ENCODE assay signal across 8 cellular contexts in genomic region chr7:43647314-43647691, GRCh38.
DNase-seq lines count a peak whose midpoint lies in the region; ATAC-seq and TF ChIP-seq lines count a peak whose summit lies in the region.

No MANE protein-coding gene starts in this region.

- peaks cover 21 to 74% (median 63%) of the 10 kb centered on the region in 3 donors for H3K4me1 ChIP-seq in esophagus squamous epithelium
- no peaks in the 10 kb centered on the region for H3K4me1 ChIP-seq in parathyroid adenoma

- H3K79me2 ChIP-seq in parathyroid adenoma: peaks cover 2% of the 10 kb centered on the region

- DNase-seq in EL: peak; percentile 87
- no peak for DNase-seq in RWPE1 (ENCODE audit: low spot score)
- no peak for DNase-seq in esophagus squamous epithelium (lab: John Stamatoyannopoulos, UW)
- DNase-seq in NCI-H1436 (lab: John Stamatoyannopoulos, UW): no peak
- DNase-seq in anterior cingulate cortex (lab: John Stamatoyannopoulos, UW): no peak

- intact Hi-C loops in esophagus squamous epithelium (cut with DNase I): loop anchor here (10.0 kb wide), 1 partner anchor 63 kb away; the partner anchor contains the start of gene STK17A

- POLR2A ChIA-PET in RWPE1 (lab: Yijun Ruan, JAX; ENCODE audit: low non-redundant PET): no interaction called here

- peaks cover 0 to 33% (median 0%) of the 10 kb centered on the region in 3 donors for H3K36me3 ChIP-seq in esophagus squamous epithelium
- no peaks in the 10 kb centered on the region for H3K36me3 ChIP-seq in parathyroid adenoma (ENCODE audit: control insufficient read depth, insufficient read depth, low read length)

- peak overlapping the region in 2 of 4 donors; percentile 9 to 40 for H3K4me3 ChIP-seq in esophagus squamous epithelium
- no peak overlapping the region for H3K4me3 ChIP-seq in parathyroid adenoma (ENCODE audit: low read depth, low read length)

- ATAC-seq in GM21576 (IDR thresholded peaks at IDR 0.05; ENCODE audit: unreplicated experiment) (no peak), HG03565 (IDR thresholded peaks at IDR 0.05; ENCODE audit: unreplicated experiment) (no peak)

- no peak overlapping the region for H3K9ac ChIP-seq in parathyroid adenoma

- peak overlapping the region; percentile 100 for H3K27ac ChIP-seq in RWPE1
- H3K27ac ChIP-seq in esophagus squamous epithelium: peak overlapping the region; percentile 89 to 95 (median 92)
- H3K27ac ChIP-seq in parathyroid adenoma: peak overlapping the region; percentile 12

- H3K9me3 ChIP-seq in esophagus squamous epithelium (no peaks in the 10 kb centered on the region), parathyroid adenoma (ENCODE audit: control insufficient read depth, low read length) (no peaks in the 10 kb centered on the region)

- H2AFZ ChIP-seq in parathyroid adenoma: no peak overlapping the region

- TF ChIP-seq POLR2A in esophagus squamous epithelium (IDR thresholded peaks at IDR 0.05): no peak

- 44 to 49% methylated on average over 7 of the region's 7 CpGs for WGBS in esophagus squamous epithelium, 2 donors

- H3K4me2 ChIP-seq in parathyroid adenoma (ENCODE audit: low read length): no peak overlapping the region

- TF ChIP-seq CTCF in RWPE1 (conservative IDR thresholded peaks at IDR 0.05; ENCODE audit: low read depth) (no peak), esophagus squamous epithelium (IDR thresholded peaks at IDR 0.05) (no peak), parathyroid adenoma (IDR thresholded peaks at IDR 0.05) (no peak)

- CTCF ChIA-PET in RWPE1 (lab: Yijun Ruan, JAX): interaction anchor here (0.6 kb wide), 1 partner anchor 192 kb away, joined by 3 read pairs; no protein-coding TSS in a partner anchor

- H3K27me3 ChIP-seq in esophagus squamous epithelium (no peaks in the 10 kb centered on the region), parathyroid adenoma (ENCODE audit: control insufficient read depth, insufficient read depth, low read length) (no peaks in the 10 kb centered on the region)

Comparison
In these comparisons a context has a peak if more than half of its experiments do, and no peak if none do; other contexts are left out.
1. H3K27ac ChIP-seq: peak in every context shown above with its lines; median percentile 100 in RWPE1; 92 in esophagus squamous epithelium; 12 in parathyroid adenoma.